In genomic region chr10:102072867-102073527, GRCh38 we compare ENCODE assay signal across 8 cellular contexts. TPM values are rescaled to one million over a fixed set of nuclear protein-coding genes. Genes with fewer than 3 reads are reported as not detected.
DNase-seq lines count a peak whose midpoint lies in the region; ATAC-seq, FAIRE-seq and TF ChIP-seq lines count a peak whose summit lies in the region.

No MANE protein-coding gene starts in this region.

- H2BK15ac ChIP-seq in mesenchymal stem cell (ENCODE audit: low read depth, poor library complexity, severe bottlenecking) = no peak overlapping the region

- no peaks in the 10 kb centered on the region for H3K9me3 ChIP-seq in mesenchymal stem cell (ENCODE audit: control insufficient read depth, low read length)

- no peak overlapping the region for H2BK5ac ChIP-seq in mesenchymal stem cell (ENCODE audit: low read depth, low read length, poor library complexity, severe bottlenecking)

- no peak overlapping the region for H2AFZ ChIP-seq in mesenchymal stem cell (ENCODE audit: low read depth, low read length)

- ATAC-seq in HG03520 (IDR thresholded peaks at IDR 0.05; ENCODE audit: unreplicated experiment) (peak; percentile 48), GM19467 (IDR thresholded peaks at IDR 0.05; ENCODE audit: unreplicated experiment) (no peak)
- ATAC-seq in activated CD8-positive, alpha-beta T cell treated with anti-CD3 and anti-CD28 coated beads for 36 hours = peak; percentile 93

- H3K4me3 ChIP-seq in mesenchymal stem cell (ENCODE audit: insufficient read depth in 1 of 2, low read depth in 1 of 2, low read length in 2 of 2) = no peak overlapping the region

- H3K4ac ChIP-seq in mesenchymal stem cell (ENCODE audit: low read depth in 1 of 2, low read length in 2 of 2) = no peak overlapping the region

- no peaks in the 10 kb centered on the region for H3K27me3 Mint-ChIP-seq in activated CD8-positive, alpha-beta T cell treated with anti-CD3 and anti-CD28 coated beads for 36 hours

- no peak overlapping the region for H3K14ac ChIP-seq in mesenchymal stem cell (ENCODE audit: low read length in 2 of 2)

- H2BK120ac ChIP-seq in mesenchymal stem cell (ENCODE audit: low read depth, low read length) = no peak overlapping the region

- no peak overlapping the region for H3K4me2 ChIP-seq in mesenchymal stem cell (ENCODE audit: low read length, poor library complexity, severe bottlenecking)

- H2BK12ac ChIP-seq in mesenchymal stem cell (ENCODE audit: low read length in 2 of 2) = no peak overlapping the region

- H3K36me3 ChIP-seq in mesenchymal stem cell (ENCODE audit: control insufficient read depth in 1 of 2, insufficient read depth in 2 of 2, low read depth in 1 of 2, low read length in 2 of 2) = peaks cover 16 to 23% of the 10 kb centered on the region in 2 experiments

- CTCF ChIA-PET in activated CD8-positive, alpha-beta T cell treated with anti-CD3 and anti-CD28 coated beads for 36 hours (lab: Charles Lee) = interaction anchor here (0.6 to 11.9 kb wide), 75 partner anchors 8 to 524 kb away, joined by 3 to 151 read pairs (median 4); partner anchors contain the start of genes ARMH3, KCNIP2 and NOLC1

- POLR2A ChIA-PET in activated CD8-positive, alpha-beta T cell treated with anti-CD3 and anti-CD28 coated beads for 36 hours (lab: Charles Lee) = interaction anchor here (0.6 to 1.6 kb wide), 4 partner anchors 9 to 29 kb away, joined by 3 to 4 read pairs (median 4); no protein-coding TSS in a partner anchor

- DNase-seq in D721Med (ENCODE audit: insufficient read length, low spot score) = peak; percentile 70
- DNase-seq in NCI-H82 treated with DMSO at 0.1 percent for 48 hours (lab: John Stamatoyannopoulos, UW; ENCODE audit: unreplicated experiment) = peak; percentile 56
- DNase-seq in activated CD8-positive, alpha-beta T cell treated with anti-CD3 and anti-CD28 coated beads for 36 hours = peak; percentile 89
- peak; percentile 66 for DNase-seq in effector CD8-positive, alpha-beta T cell (lab: John Stamatoyannopoulos, UW)
- DNase-seq in mesenchymal stem cell = peak; percentile 77
- peak; percentile 65 to 66 for DNase-seq in stimulated activated CD8-positive, alpha-beta memory T cell treated with anti-CD3 and anti-CD28 coated beads, Interleukin-2, amount 100 ng/mL, for 1 hour (ENCODE audit: low read depth in 2 of 2)

- H3K4me1 Mint-ChIP-seq in activated CD8-positive, alpha-beta T cell treated with anti-CD3 and anti-CD28 coated beads for 36 hours (ENCODE audit: low read depth) = peaks cover 1% of the 10 kb centered on the region

- WGBS in mesenchymal stem cell = 83% methylated on average over 2 of the region's 3 CpGs

- H3K27ac Mint-ChIP-seq in activated CD8-positive, alpha-beta T cell treated with anti-CD3 and anti-CD28 coated beads for 36 hours = no peak overlapping the region

- H3K36me3 Mint-ChIP-seq in activated CD8-positive, alpha-beta T cell treated with anti-CD3 and anti-CD28 coated beads for 36 hours (ENCODE audit: low read depth) = no peaks in the 10 kb centered on the region

- no peak overlapping the region for H3K23ac ChIP-seq in mesenchymal stem cell (ENCODE audit: low read length in 2 of 2)

- no peak overlapping the region for H3K4me3 Mint-ChIP-seq in activated CD8-positive, alpha-beta T cell treated with anti-CD3 and anti-CD28 coated beads for 36 hours

- peak; percentile 63 for FAIRE-seq in D721Med (lab: Jason Lieb, UNC)

- peaks cover 0 to under 1% of the 10 kb centered on the region in 2 experiments for H3K27me3 ChIP-seq in mesenchymal stem cell (ENCODE audit: control insufficient read depth in 1 of 2, insufficient read depth in 1 of 2, low read length in 2 of 2)

- TF ChIP-seq CTCF in D721Med (IDR thresholded peaks at IDR 0.05; ENCODE audit: insufficient read depth, missing control alignments) = peak; percentile 96
- TF ChIP-seq CTCF in activated CD8-positive, alpha-beta T cell treated with anti-CD3 and anti-CD28 coated beads for 36 hours (IDR thresholded peaks at IDR 0.05) = peak; percentile 93

- intact Hi-C loops in activated CD8-positive, alpha-beta T cell treated with anti-CD3 and anti-CD28 coated beads for 36 hours (cut with micrococcal nuclease) = loop anchor here (5.0 to 10.0 kb wide), 2 partner anchors 188 to 231 kb away; partner anchors contain the start of gene KCNIP2

- no peak overlapping the region for H4K91ac ChIP-seq in mesenchymal stem cell (ENCODE audit: low read length)

- H3K9ac ChIP-seq in mesenchymal stem cell (ENCODE audit: low read length) = no peak overlapping the region

- H3K4me1 ChIP-seq in mesenchymal stem cell (ENCODE audit: control insufficient read depth, insufficient read depth, low read depth, low read length) = no peaks in the 10 kb centered on the region

- no peak overlapping the region for H2AK5ac ChIP-seq in mesenchymal stem cell (ENCODE audit: low read length, severe bottlenecking)

- no peaks in the 10 kb centered on the region for H3K9me3 Mint-ChIP-seq in activated CD8-positive, alpha-beta T cell treated with anti-CD3 and anti-CD28 coated beads for 36 hours

- peaks cover 21% of the 10 kb centered on the region for H3K79me1 ChIP-seq in mesenchymal stem cell (replicated peaks; ENCODE audit: low read length, poor library complexity, severe bottlenecking)

- H3K18ac ChIP-seq in mesenchymal stem cell (ENCODE audit: low read depth in 1 of 2, low read length in 2 of 2) = no peak overlapping the region

- H3K27ac ChIP-seq in mesenchymal stem cell (ENCODE audit: low read length, poor library complexity, severe bottlenecking) = no peak overlapping the region

- H4K8ac ChIP-seq in mesenchymal stem cell (ENCODE audit: low read length) = no peak overlapping the region

RNA-seq across cellular contexts. Expression of gene HPS6, which starts 7.8 kb away (rescaled TPM):
- total RNA-seq in activated CD8-positive, alpha-beta T cell treated with anti-CD3 and anti-CD28 coated beads for 36 hours = 10 to 100 TPM; 18.0 to 18.1 TPM
- 7.8 TPM for polyA plus RNA-seq in mesenchymal stem cell (2013, experiment 1 of 2)
- polyA plus RNA-seq in mesenchymal stem cell (2013, experiment 2 of 2) = 8.2 TPM

RNA-seq across cellular contexts. Expression of gene ARMH3, which starts 17.0 kb away (rescaled TPM):
- total RNA-seq in activated CD8-positive, alpha-beta T cell treated with anti-CD3 and anti-CD28 coated beads for 36 hours = 10 to 100 TPM; 16.2 to 18.4 TPM
- 10.2 TPM for polyA plus RNA-seq in mesenchymal stem cell (2013, experiment 1 of 2)
- 9.6 TPM for polyA plus RNA-seq in mesenchymal stem cell (2013, experiment 2 of 2)

RNA-seq across cellular contexts. Expression of gene LDB1, which starts 47.2 kb away (rescaled TPM):
- total RNA-seq in activated CD8-positive, alpha-beta T cell treated with anti-CD3 and anti-CD28 coated beads for 36 hours = 10 to 100 TPM; 68.5 to 70.9 TPM
- polyA plus RNA-seq in mesenchymal stem cell (2013, experiment 1 of 2) = 84.4 TPM
- 79.9 TPM for polyA plus RNA-seq in mesenchymal stem cell (2013, experiment 2 of 2)

RNA-seq across cellular contexts. Expression of gene PPRC1, which starts 59.8 kb away (rescaled TPM):
- 10 to 100 TPM; 68.6 to 72.2 TPM for total RNA-seq in activated CD8-positive, alpha-beta T cell treated with anti-CD3 and anti-CD28 coated beads for 36 hours
- 25.0 TPM for polyA plus RNA-seq in mesenchymal stem cell (2013, experiment 1 of 2)
- polyA plus RNA-seq in mesenchymal stem cell (2013, experiment 2 of 2) = 23.2 TPM
